Comparison of ENCODE assay signal across 12 cellular contexts in genomic region chr6:111580826-111581505, GRCh38. TPM values are rescaled to one million over a fixed set of nuclear protein-coding genes. Genes with fewer than 3 reads are reported as not detected.
A peak's percentile ranks its signal among the peaks of the same experiment; 100 is the strongest.
DNase-seq lines count a peak whose midpoint lies in the region; ATAC-seq, FAIRE-seq and TF ChIP-seq lines count a peak whose summit lies in the region.
"Had no signal": no experiment of that assay in that cellular context is flagged by ENCODE, and none has a peak within 500 bp of the region (broad histone marks: within the 10 kb centered on the region; RNA-seq: fewer than 3 reads in every experiment).

No MANE protein-coding gene starts in this region.

- H3K4me3 ChIP-seq in sigmoid colon = no peak overlapping the region
- no peak overlapping the region for H3K4me3 ChIP-seq in prostate gland

- no peak for FAIRE-seq in frontal cortex (lab: Jason Lieb, UNC)
- FAIRE-seq: islet of Langerhans had no signal

- H3K9me3 ChIP-seq in H9 (ENCODE audit: control insufficient read depth, low read depth, low read length) (no peaks in the 10 kb centered on the region), sigmoid colon (no peaks in the 10 kb centered on the region), prostate gland (no peaks in the 10 kb centered on the region)

- no peak overlapping the region for H3K4me3 Mint-ChIP-seq in H9

- intact Hi-C loops in sigmoid colon (cut with DNase I) (no loop called here), prostate gland (cut with DNase I) (no loop called here)

- H3K23me2 ChIP-seq in H9 (ENCODE audit: insufficient read length, low read depth, low read length, poor library complexity, severe bottlenecking) = no peaks in the 10 kb centered on the region

- H3K27me3 Mint-ChIP-seq in H9 (ENCODE audit: low read depth) = no peaks in the 10 kb centered on the region

- H3K18ac ChIP-seq in H9 (ENCODE audit: insufficient read length, low read depth, low read length) = no peak overlapping the region

- H2BK5ac ChIP-seq in H9 (ENCODE audit: insufficient read length, low read length) = no peak overlapping the region

- H2BK20ac ChIP-seq in H9 (ENCODE audit: low read depth, low read length, poor library complexity, severe bottlenecking) = no peak overlapping the region

- H2AK5ac ChIP-seq in H9 (ENCODE audit: insufficient read length, low read length) = no peak overlapping the region

- no peaks in the 10 kb centered on the region for H3K9me3 Mint-ChIP-seq in H9

- no CpG with 5 or more reads among the region's 9 CpGs for WGBS in H9 (ENCODE audit: extremely low coverage, insufficient read length, low lambda C conversion rate)
- 86 to 90% methylated on average over 9 of the region's 9 CpGs for WGBS in sigmoid colon, 2 donors
- 63% methylated on average over 9 of the region's 9 CpGs for WGBS in prostate gland

- no peak overlapping the region for H2BK12ac ChIP-seq in H9 (ENCODE audit: insufficient read length, low read depth, low read length)

- TF ChIP-seq CTCF in H9 (conservative IDR thresholded peaks at IDR 0.05) = peak; percentile 41; the same call in 2 of the 3 replicates
- TF ChIP-seq CTCF in sigmoid colon (IDR thresholded peaks at IDR 0.05) = no peak
- TF ChIP-seq CTCF in prostate gland (IDR thresholded peaks at IDR 0.05) = no peak

- H3K27me3 ChIP-seq in H9 (ENCODE audit: insufficient read depth, low read length) (no peaks in the 10 kb centered on the region), sigmoid colon (no peaks in the 10 kb centered on the region), prostate gland (replicated peaks; ENCODE audit: insufficient read depth) (no peaks in the 10 kb centered on the region)

- no peak overlapping the region for H3K23ac ChIP-seq in H9 (ENCODE audit: insufficient read length, low read depth, low read length)

- H3K36me3 ChIP-seq in sigmoid colon (peaks cover 0 to 27% (median 3%) of the 10 kb centered on the region in 4 donors), prostate gland (no peaks in the 10 kb centered on the region)

- no peak overlapping the region for H3T11ph ChIP-seq in H9 (ENCODE audit: low read length)

- H2BK15ac ChIP-seq in H9 (ENCODE audit: low read depth, low read length) = no peak overlapping the region

- no peaks in the 10 kb centered on the region for H4K20me1 ChIP-seq in H9 (ENCODE audit: control insufficient read depth, insufficient read depth, insufficient read length)

- peak; percentile 85 for ATAC-seq in esophagus mucosa

- peak overlapping the region; percentile 9 to 41 (median 29); a peak in 3 of 7 replicates for H3K27ac Mint-ChIP-seq in H9

- peaks cover 2 to 23% (median 14%) of the 10 kb centered on the region in 3 experiments; a peak in 6 of 7 replicates for H3K36me3 Mint-ChIP-seq in H9 (ENCODE audit: insufficient read depth in 1 of 3, low read depth in 3 of 3)

- H2BK120ac ChIP-seq in H9 (ENCODE audit: low read depth, low read length, poor library complexity, severe bottlenecking) = no peak overlapping the region

- TF ChIP-seq POLR2A in sigmoid colon (IDR thresholded peaks at IDR 0.05) (no peak), prostate gland (IDR thresholded peaks at IDR 0.05) (no peak)

- peak; percentile 53 for DNase-seq in H9
- peak; percentile 88 for DNase-seq in NCI-H446 treated with DMSO at 0.1 percent for 48 hours (lab: John Stamatoyannopoulos, UW)
- peak; percentile 73 for DNase-seq in sigmoid colon
- no peak for DNase-seq in prostate gland (ENCODE audit: low spot score)
- no peak for DNase-seq in anterior cingulate cortex (lab: John Stamatoyannopoulos, UW)
- DNase-seq in frontal cortex (ENCODE audit: low spot score in 2 of 2) = no peak
- DNase-seq: activated CD8-positive, alpha-beta memory T cell treated with anti-CD3 and anti-CD28 coated beads, Interleukin-2, amount 50 U/mL, for 48 hours; NCI-H1105 treated with DMSO at 0.1 percent for 48 hours; retina; stimulated activated naive CD4-positive, alpha-beta T cell had no signal

- H3K27ac ChIP-seq in H9 (ENCODE audit: insufficient read length, low read depth, low read length) (no peak overlapping the region), sigmoid colon (peak overlapping the region in 3 of 4 donors; percentile 7 to 42 (median 30)), prostate gland (no peak overlapping the region)

- peaks cover 6% of the 10 kb centered on the region in 2 experiments for H3K4me1 Mint-ChIP-seq in H9

- no peak overlapping the region for H3K56ac ChIP-seq in H9 (ENCODE audit: insufficient read length, low read depth, low read length)

- H4K8ac ChIP-seq in H9 (replicated peaks; ENCODE audit: insufficient read length, low read depth, low read length) = no peak overlapping the region

- no peak overlapping the region for H4K5ac ChIP-seq in H9 (ENCODE audit: insufficient read length, low read depth, low read length)

- no peak overlapping the region for H3K14ac ChIP-seq in H9 (ENCODE audit: insufficient read depth, low read length)

- H3K4ac ChIP-seq in H9 (ENCODE audit: low read depth, low read length) = no peak overlapping the region

- no peaks in the 10 kb centered on the region for H3K79me2 ChIP-seq in H9 (ENCODE audit: insufficient read depth, low read length)

- H3K9ac ChIP-seq in H9 (ENCODE audit: extremely low read depth, insufficient read length, low read length) = no peak overlapping the region

- TF ChIP-seq EP300 in sigmoid colon (IDR thresholded peaks at IDR 0.05) = no peak

- peaks cover 3% of the 10 kb centered on the region for H3K79me1 ChIP-seq in H9 (ENCODE audit: insufficient read depth, low read depth, low read length, poor library complexity, severe bottlenecking)

- no peak overlapping the region for H3K4me2 ChIP-seq in H9 (ENCODE audit: insufficient read depth, insufficient read length, low read length)

- no peaks in the 10 kb centered on the region for H3K4me1 ChIP-seq in H9 (ENCODE audit: insufficient read depth, low read length)
- peaks cover 0 to 22% (median 15%) of the 10 kb centered on the region in 4 donors for H3K4me1 ChIP-seq in sigmoid colon
- peaks cover 4% of the 10 kb centered on the region for H3K4me1 ChIP-seq in prostate gland (replicated peaks)

- no peak overlapping the region for H2AFZ ChIP-seq in H9 (ENCODE audit: low read length)

- no peak overlapping the region for H4K91ac ChIP-seq in H9 (ENCODE audit: insufficient read length, low read depth, low read length)

RNA-seq across cellular contexts. Expression of gene TRAF3IP2, which starts 24.7 kb away (rescaled TPM):
- 14.4 and 14.7 TPM in 2 replicates for total RNA-seq in H9 (2021)
- total RNA-seq in esophagus mucosa = 68.5 TPM
- total RNA-seq in sigmoid colon = 10 to 100 TPM; 15.8 to 21.4 (median 17.3) TPM
- polyA plus RNA-seq in sigmoid colon = 10 to 100 TPM; 39.2 to 58.5 (median 48.0) TPM
- total RNA-seq in prostate gland = 10 to 100 TPM; 40.2 to 52.4 TPM
- total RNA-seq in frontal cortex = 6.1 TPM

Comparison
In these comparisons a context has a peak if more than half of its experiments do, and no peak if none do; other contexts are left out.
1. DNase-seq: peak in H9 (single experiment), NCI-H446 treated with DMSO at 0.1 percent for 48 hours (single experiment) and sigmoid colon (single experiment); none in prostate gland (single experiment), anterior cingulate cortex (0 of 58) and frontal cortex (0 of 2).
2. H3K27ac ChIP-seq: peak in sigmoid colon (3 of 4); none in H9 (single experiment) and prostate gland (0 of 2).